ENCODE assay signal across 20 cellular contexts in genomic region chr15:95857124-95857757, GRCh38.
A peak's percentile ranks its signal among the peaks of the same experiment; 100 is the strongest.
DNase-seq lines count a peak whose midpoint lies in the region; ATAC-seq and TF ChIP-seq lines count a peak whose summit lies in the region.
"Had no signal": no experiment of that assay in that cellular context is flagged by ENCODE, and none has a peak within 500 bp of the region (broad histone marks: within the 10 kb centered on the region; RNA-seq: fewer than 3 reads in every experiment).

No MANE protein-coding gene starts in this region.

- H3K27ac ChIP-seq in esophagus squamous epithelium: peak overlapping the region in 3 of 4 donors; percentile 13 to 62 (median 31)
- H3K27ac ChIP-seq: pancreas had no signal

- no peak for TF ChIP-seq POLR2A in esophagus squamous epithelium (IDR thresholded peaks at IDR 0.05)

- H3K9me3 ChIP-seq in esophagus squamous epithelium (no peaks in the 10 kb centered on the region), MG63 (no peaks in the 10 kb centered on the region)
- H3K9me3 ChIP-seq: pancreas, Peyer's patch, tibial nerve had no signal

- no peak for TF ChIP-seq CTCF in esophagus squamous epithelium (IDR thresholded peaks at IDR 0.05)

- WGBS in esophagus squamous epithelium, 2 donors: 53 to 59% methylated on average over 4 of the region's 4 CpGs

- in situ Hi-C loops in G401 (cut with HindIII; ENCODE audit: low sequenced_read_pairs): no loop called here

- H3K4me3 ChIP-seq in esophagus squamous epithelium: no peak overlapping the region
- H3K4me3 ChIP-seq in MG63: no peak overlapping the region
- H3K4me3 ChIP-seq: pancreas, Peyer's patch, tibial nerve had no signal

- H3K36me3 ChIP-seq in esophagus squamous epithelium (no peaks in the 10 kb centered on the region), MG63 (no peaks in the 10 kb centered on the region)
- H3K36me3 ChIP-seq: pancreas, Peyer's patch, tibial nerve had no signal

- DNase-seq in EL (peak; percentile 87), NCI-H82 (lab: John Stamatoyannopoulos, UW) (peak; percentile 56), esophagus squamous epithelium (lab: John Stamatoyannopoulos, UW) (no peak), renal cortical epithelial cell (ENCODE audit: low read depth) (peak; percentile 68), NCI-H524 treated with DMSO at 0.1 percent for 48 hours (lab: John Stamatoyannopoulos, UW) (no peak), MG63 (no peak), G401 (ENCODE audit: low spot score) (no peak)
- DNase-seq: activated CD8-positive, alpha-beta memory T cell treated with anti-CD3 and anti-CD28 coated beads, Interleukin-2, amount 50 U/mL, for 48 hours; activated naive CD4-positive, alpha-beta T cell treated with anti-CD3 and anti-CD28 coated beads, Interleukin-2, amount 10 ng/mL, durations not matched to agents 7 days and 5 days; C1 segment of cervical spinal cord; DND-41; midbrain; NCI-H1105; NCI-H446; pancreas; Peyer's patch; T-cell had no signal

- no peak for ATAC-seq in HG02852 (IDR thresholded peaks at IDR 0.05; ENCODE audit: unreplicated experiment)
- ATAC-seq: esophagus mucosa, pancreas, T-cell had no signal

- intact Hi-C loops in esophagus squamous epithelium (cut with DNase I): no loop called here

- H3K4me1 ChIP-seq in esophagus squamous epithelium: no peaks in the 10 kb centered on the region
- H3K4me1 ChIP-seq: pancreas, Peyer's patch had no signal

- H3K27me3 ChIP-seq in esophagus squamous epithelium: no peaks in the 10 kb centered on the region
- no peaks in the 10 kb centered on the region for H3K27me3 ChIP-seq in MG63
- H3K27me3 ChIP-seq: pancreas, Peyer's patch, tibial nerve had no signal

Comparison
In these comparisons a context has a peak if more than half of its experiments do, and no peak if none do; other contexts are left out.
1. DNase-seq: peak in EL (single experiment), NCI-H82 (single experiment) and renal cortical epithelial cell (single experiment); none in esophagus squamous epithelium (single experiment), NCI-H524 treated with DMSO at 0.1 percent for 48 hours (single experiment), MG63 (single experiment) and G401 (single experiment).